8 cellular contexts compared by ENCODE assay signal in genomic region chr15:57138260-57138895, GRCh38.
DNase-seq lines count a peak whose midpoint lies in the region; ATAC-seq and TF ChIP-seq lines count a peak whose summit lies in the region.

No MANE protein-coding gene starts in this region.

- no peaks in the 10 kb centered on the region for H3K27me3 Mint-ChIP-seq in chondrocyte (ENCODE audit: low read depth)
- H3K27me3 Mint-ChIP-seq in activated CD4-positive, alpha-beta memory T cell treated with anti-CD3 and anti-CD28 coated beads for 36 hours = no peaks in the 10 kb centered on the region
- H3K27me3 Mint-ChIP-seq in naive thymus-derived CD8-positive, alpha-beta T cell = no peaks in the 10 kb centered on the region

- H3K27ac ChIP-seq in right lobe of liver = no peak overlapping the region

- H3K4me3 ChIP-seq in GM12864 (ENCODE audit: low read depth, low read length) = no peak overlapping the region
- H3K4me3 ChIP-seq in right lobe of liver = no peak overlapping the region

- H3K9me3 Mint-ChIP-seq in chondrocyte (ENCODE audit: low read depth) = no peaks in the 10 kb centered on the region
- no peaks in the 10 kb centered on the region for H3K9me3 Mint-ChIP-seq in activated CD4-positive, alpha-beta memory T cell treated with anti-CD3 and anti-CD28 coated beads for 36 hours
- H3K9me3 Mint-ChIP-seq in naive thymus-derived CD8-positive, alpha-beta T cell = no peaks in the 10 kb centered on the region

- TF ChIP-seq CTCF in GM12864 (IDR thresholded peaks at IDR 0.05; ENCODE audit: low read depth, low read length, missing control alignments) (peak; percentile 70), chondrocyte (IDR thresholded peaks at IDR 0.05) (peak; percentile 86), right lobe of liver (IDR thresholded peaks at IDR 0.05) (peak; percentile 80 to 84 (median 80))

- CTCF ChIA-PET in activated CD4-positive, alpha-beta memory T cell treated with anti-CD3 and anti-CD28 coated beads for 36 hours (lab: Charles Lee) = interaction anchor here (0.8 to 1.5 kb wide), 3 partner anchors 8 to 50 kb away, joined by 3 to 6 read pairs (median 4); no protein-coding TSS in a partner anchor

- no peaks in the 10 kb centered on the region for H3K36me3 Mint-ChIP-seq in chondrocyte (ENCODE audit: low read depth)
- H3K36me3 Mint-ChIP-seq in activated CD4-positive, alpha-beta memory T cell treated with anti-CD3 and anti-CD28 coated beads for 36 hours = no peaks in the 10 kb centered on the region
- H3K36me3 Mint-ChIP-seq in naive thymus-derived CD8-positive, alpha-beta T cell = no peaks in the 10 kb centered on the region

- DNase-seq in 8988T = peak; percentile 12
- no peak for DNase-seq in GM12864 (ENCODE audit: low read depth)
- DNase-seq in NCI-H526 treated with DMSO at 0.1 percent for 48 hours (lab: John Stamatoyannopoulos, UW) = peak; percentile 46
- DNase-seq in chondrocyte (ENCODE audit: low spot score) = no peak
- no peak for DNase-seq in right lobe of liver
- no peak for DNase-seq in activated CD4-positive, alpha-beta memory T cell treated with anti-CD3 and anti-CD28 coated beads for 36 hours
- no peak for DNase-seq in naive thymus-derived CD8-positive, alpha-beta T cell
- no peak for DNase-seq in cortex of kidney (lab: John Stamatoyannopoulos, UW)

- peaks cover 0 to 8% (median 0%) of the 10 kb centered on the region in 4 donors for H3K4me1 ChIP-seq in right lobe of liver

- intact Hi-C loops in right lobe of liver (cut with DNase I) = loop anchor here in 1 of 2 donors (10.0 kb wide), 1 partner anchor 224 kb away; the partner anchor contains the start of gene TCF12
- intact Hi-C loops in activated CD4-positive, alpha-beta memory T cell treated with anti-CD3 and anti-CD28 coated beads for 36 hours (cut with micrococcal nuclease) = no loop called here

- H3K27me3 ChIP-seq in right lobe of liver = no peaks in the 10 kb centered on the region

- no peaks in the 10 kb centered on the region for H3K9me3 ChIP-seq in right lobe of liver

- WGBS in right lobe of liver (ENCODE audit: insufficient coverage, low coverage, low lambda C conversion rate, missing lambda C conversion rate) = 62% methylated on average over 4 of the region's 4 CpGs

- ATAC-seq in right lobe of liver = peak; percentile 82 to 87 (median 86)
- ATAC-seq in naive thymus-derived CD8-positive, alpha-beta T cell = no peak

- H3K4me1 Mint-ChIP-seq in chondrocyte (ENCODE audit: low read depth) = peaks cover 23% of the 10 kb centered on the region
- H3K4me1 Mint-ChIP-seq in activated CD4-positive, alpha-beta memory T cell treated with anti-CD3 and anti-CD28 coated beads for 36 hours (ENCODE audit: low read depth) = peaks cover 15% of the 10 kb centered on the region
- peaks cover 6 to 30% (median 24%) of the 10 kb centered on the region in 4 donors for H3K4me1 Mint-ChIP-seq in naive thymus-derived CD8-positive, alpha-beta T cell

- no peak overlapping the region for H3K4me3 Mint-ChIP-seq in chondrocyte (ENCODE audit: unreplicated experiment)
- no peak overlapping the region for H3K4me3 Mint-ChIP-seq in activated CD4-positive, alpha-beta memory T cell treated with anti-CD3 and anti-CD28 coated beads for 36 hours
- H3K4me3 Mint-ChIP-seq in naive thymus-derived CD8-positive, alpha-beta T cell = no peak overlapping the region

- TF ChIP-seq POLR2A in right lobe of liver (IDR thresholded peaks at IDR 0.05) = no peak

- H3K36me3 ChIP-seq in right lobe of liver = no peaks in the 10 kb centered on the region

- no peak overlapping the region for H3K27ac Mint-ChIP-seq in chondrocyte (ENCODE audit: unreplicated experiment)
- H3K27ac Mint-ChIP-seq in activated CD4-positive, alpha-beta memory T cell treated with anti-CD3 and anti-CD28 coated beads for 36 hours = no peak overlapping the region
- H3K27ac Mint-ChIP-seq in naive thymus-derived CD8-positive, alpha-beta T cell = no peak overlapping the region

- POLR2A ChIA-PET in activated CD4-positive, alpha-beta memory T cell treated with anti-CD3 and anti-CD28 coated beads for 36 hours (lab: Charles Lee) = no interaction called here
- POLR2A ChIA-PET in naive thymus-derived CD8-positive, alpha-beta T cell (lab: Charles Lee) = no interaction called here

Comparison
In these comparisons a context has a peak if more than half of its experiments do, and no peak if none do; other contexts are left out.
1. DNase-seq: peak in 8988T (single experiment) and NCI-H526 treated with DMSO at 0.1 percent for 48 hours (single experiment); none in GM12864 (single experiment), chondrocyte (single experiment), right lobe of liver (0 of 3), activated CD4-positive, alpha-beta memory T cell treated with anti-CD3 and anti-CD28 coated beads for 36 hours (single experiment), naive thymus-derived CD8-positive, alpha-beta T cell (0 of 10) and cortex of kidney (single experiment).
2. ATAC-seq: peak in right lobe of liver (4 of 4); none in naive thymus-derived CD8-positive, alpha-beta T cell (0 of 2).
3. Peak in every context shown above with its lines, with median percentiles within 50 percentile points of each other: CTCF ChIP-seq.